Comparison of ENCODE assay signal across 8 cellular contexts in genomic region chr1:109090100-109090414, GRCh38. TPM values are rescaled to one million over a fixed set of nuclear protein-coding genes. Genes with fewer than 3 reads are reported as not detected.
A peak's percentile ranks its signal among the peaks of the same experiment; 100 is the strongest.
DNase-seq lines count a peak whose midpoint lies in the region; FAIRE-seq and TF ChIP-seq lines count a peak whose summit lies in the region.
"Not testable (repeated sequence)": the region's sequence is repeated elsewhere in the genome, so short reads cannot be mapped to it uniquely, and the experiment has no call there.

No MANE protein-coding gene starts in this region.

- H3K36me3 Mint-ChIP-seq in H9 (ENCODE audit: insufficient read depth in 1 of 3, low read depth in 3 of 3): peaks cover 0 to 15% (median 13%) of the 10 kb centered on the region in 3 experiments; a peak in 5 of 7 replicates
- peaks cover 52% of the 10 kb centered on the region for H3K36me3 Mint-ChIP-seq in activated T-cell treated with anti-CD3 and anti-CD28 coated beads, Interleukin-2, amount 50 U/mL, for 24 hours (ENCODE audit: low read depth)

- H4K20me1 ChIP-seq in H9 (ENCODE audit: control insufficient read depth, insufficient read depth, insufficient read length): not testable (repeated sequence)

- not testable (repeated sequence) for H3K27me3 Mint-ChIP-seq in H9 (ENCODE audit: low read depth); activated T-cell treated with anti-CD3 and anti-CD28 coated beads, Interleukin-2, amount 50 U/mL, for 24 hours

- WGBS in H9 (ENCODE audit: extremely low coverage, insufficient read length, low lambda C conversion rate): no CpG with 5 or more reads among the region's 21 CpGs
- 18 to 38% (median 36%) methylated on average over 21 of the region's 21 CpGs for WGBS in small intestine, 3 donors

- not testable (repeated sequence) for H3K79me1 ChIP-seq in H9 (ENCODE audit: insufficient read depth, low read depth, low read length, poor library complexity, severe bottlenecking)

- H3K4ac ChIP-seq in H9 (ENCODE audit: low read depth, low read length): not testable (repeated sequence)

- not testable (repeated sequence) for H2BK5ac ChIP-seq in H9 (ENCODE audit: insufficient read length, low read length)

- not testable (repeated sequence) for H3T11ph ChIP-seq in H9 (ENCODE audit: low read length)

- peak overlapping the region; percentile 42 for H3K4me2 ChIP-seq in H9 (ENCODE audit: insufficient read depth, insufficient read length, low read length)

- peaks cover 20 to 24% of the 10 kb centered on the region in 2 experiments for H3K4me1 Mint-ChIP-seq in H9
- peaks cover 35% of the 10 kb centered on the region for H3K4me1 Mint-ChIP-seq in activated T-cell treated with anti-CD3 and anti-CD28 coated beads, Interleukin-2, amount 50 U/mL, for 24 hours (ENCODE audit: low read depth)

- peak overlapping the region; percentile 94 to 97 (median 96); a peak in 6 of 7 replicates for H3K27ac Mint-ChIP-seq in H9
- H3K27ac Mint-ChIP-seq in activated T-cell treated with anti-CD3 and anti-CD28 coated beads, Interleukin-2, amount 50 U/mL, for 24 hours: peak overlapping the region; percentile 97

- not testable (repeated sequence) for H3K9me3 Mint-ChIP-seq in H9; activated T-cell treated with anti-CD3 and anti-CD28 coated beads, Interleukin-2, amount 50 U/mL, for 24 hours

- not testable (repeated sequence) for H3K9me3 ChIP-seq in A673 (ENCODE audit: low read depth, low read length, poor library complexity, severe bottlenecking); H9 (ENCODE audit: control insufficient read depth, low read depth, low read length); left ventricle myocardium inferior (replicated peaks); muscle layer of colon (ENCODE audit: low read length); small intestine (ENCODE audit: control insufficient read depth, low read depth)

- H2AFZ ChIP-seq in H9 (ENCODE audit: low read length): not testable (repeated sequence)

- H2BK120ac ChIP-seq in H9 (ENCODE audit: low read depth, low read length, poor library complexity, severe bottlenecking): not testable (repeated sequence)

- H3K27me3 ChIP-seq in A673 (replicated peaks; ENCODE audit: insufficient read depth, low read depth, low read length, poor library complexity); H9 (ENCODE audit: insufficient read depth, low read length); left ventricle myocardium inferior (ENCODE audit: low read depth); muscle layer of colon (ENCODE audit: control insufficient read depth in 1 of 2, insufficient read depth in 2 of 2, low read length in 2 of 2); small intestine (ENCODE audit: control insufficient read depth in 2 of 2, insufficient read depth in 2 of 2, low read length in 2 of 2): not testable (repeated sequence)

- H3K4me3 ChIP-seq in A673 (ENCODE audit: low read depth, low read length, poor library complexity, severe bottlenecking): peak overlapping the region; percentile 78
- peak overlapping the region; percentile 83 for H3K4me3 ChIP-seq in left ventricle myocardium inferior
- peak overlapping the region; percentile 91 for H3K4me3 ChIP-seq in muscle layer of colon (ENCODE audit: low read depth in 1 of 2, low read length in 2 of 2)
- peak overlapping the region; percentile 63 for H3K4me3 ChIP-seq in small intestine (ENCODE audit: low read depth in 1 of 2, low read length in 2 of 2)

- not testable (repeated sequence) for H4K5ac ChIP-seq in H9 (ENCODE audit: insufficient read length, low read depth, low read length)

- peak overlapping the region; percentile 91 to 92 for H3K4me3 Mint-ChIP-seq in H9
- H3K4me3 Mint-ChIP-seq in activated T-cell treated with anti-CD3 and anti-CD28 coated beads, Interleukin-2, amount 50 U/mL, for 24 hours: peak overlapping the region; percentile 86

- H3K23ac ChIP-seq in H9 (ENCODE audit: insufficient read length, low read depth, low read length): not testable (repeated sequence)

- H2BK15ac ChIP-seq in H9 (ENCODE audit: low read depth, low read length): not testable (repeated sequence)

- peak overlapping the region; percentile 11 for H3K9ac ChIP-seq in H9 (ENCODE audit: extremely low read depth, insufficient read length, low read length)
- peak overlapping the region; percentile 98 for H3K9ac ChIP-seq in muscle layer of colon (ENCODE audit: low read length)

- H4K8ac ChIP-seq in H9 (replicated peaks; ENCODE audit: insufficient read length, low read depth, low read length): not testable (repeated sequence)

- peaks cover 11% of the 10 kb centered on the region for H3K4me1 ChIP-seq in A673 (ENCODE audit: insufficient read depth, low read length, poor library complexity, severe bottlenecking)
- not testable (repeated sequence) for H3K4me1 ChIP-seq in H9 (ENCODE audit: insufficient read depth, low read length); small intestine (ENCODE audit: control insufficient read depth in 2 of 2, insufficient read depth in 1 of 2, low read depth in 1 of 2, low read length in 1 of 2)
- H3K4me1 ChIP-seq in left ventricle myocardium inferior: peaks cover 56% of the 10 kb centered on the region
- peaks cover 39% of the 10 kb centered on the region for H3K4me1 ChIP-seq in muscle layer of colon (ENCODE audit: insufficient read depth, low read length)

- H3K14ac ChIP-seq in H9 (ENCODE audit: insufficient read depth, low read length): not testable (repeated sequence)

- not testable (repeated sequence) for H3K79me2 ChIP-seq in H9 (ENCODE audit: insufficient read depth, low read length)

- not testable (repeated sequence) for H3K56ac ChIP-seq in H9 (ENCODE audit: insufficient read length, low read depth, low read length)

- H3K36me3 ChIP-seq in A673 (ENCODE audit: insufficient read depth, low read length, poor library complexity, severe bottlenecking): peaks cover 22% of the 10 kb centered on the region
- peaks cover 21% of the 10 kb centered on the region for H3K36me3 ChIP-seq in left ventricle myocardium inferior
- not testable (repeated sequence) for H3K36me3 ChIP-seq in muscle layer of colon (ENCODE audit: insufficient read depth, low read length); small intestine (ENCODE audit: control insufficient read depth in 2 of 2, insufficient read depth in 2 of 2, low read length in 2 of 2)

- POLR2A ChIA-PET in A673 (lab: Charles Lee; ENCODE audit: low non-redundant PET): interaction anchor here (0.6 to 1.0 kb wide), 2 partner anchors 10 to 367 kb away, joined by 3 to 4 read pairs; no protein-coding TSS in a partner anchor

- not testable (repeated sequence) for H3K18ac ChIP-seq in H9 (ENCODE audit: insufficient read length, low read depth, low read length)

- H4K91ac ChIP-seq in H9 (ENCODE audit: insufficient read length, low read depth, low read length): not testable (repeated sequence)

- H3K23me2 ChIP-seq in H9 (ENCODE audit: insufficient read length, low read depth, low read length, poor library complexity, severe bottlenecking): not testable (repeated sequence)

- TF ChIP-seq CTCF in A673 (conservative IDR thresholded peaks at IDR 0.05; ENCODE audit: low read depth, low read length); H9 (conservative IDR thresholded peaks at IDR 0.05); left ventricle myocardium inferior (IDR thresholded peaks at IDR 0.05; ENCODE audit: borderline replicate concordance): not testable (repeated sequence)

- FAIRE-seq in small intestine (lab: Jason Lieb, UNC): not testable (repeated sequence)

- not testable (repeated sequence) for BruUV-seq in A673 (replicated peaks; lab: Mats Ljungman, UMichigan)

- not testable (repeated sequence) for DNase-seq in A673 (ENCODE audit: low spot score); H9; activated T-cell treated with anti-CD3 and anti-CD28 coated beads, Interleukin-2, amount 50 U/mL, for 24 hours; small intestine
- peak; percentile 83 for DNase-seq in OCI-M1 (lab: John Stamatoyannopoulos, UW)
- DNase-seq in left ventricle myocardium inferior: peak; percentile 41

- CTCF ChIA-PET in A673 (lab: Charles Lee): interaction anchor here (1.8 kb wide), 1 partner anchor 10 kb away, joined by 12 read pairs; no protein-coding TSS in a partner anchor

- H3K27ac ChIP-seq in A673 (ENCODE audit: low read depth, low read length, poor library complexity, severe bottlenecking) (peak overlapping the region; percentile 81), cingulate gyrus (ENCODE audit: low read depth, low read length) (peak overlapping the region; percentile 99), left ventricle myocardium inferior (replicated peaks) (peak overlapping the region; percentile 98), muscle layer of colon (ENCODE audit: low read depth, low read length) (peak overlapping the region; percentile 99), small intestine (ENCODE audit: low read depth in 1 of 2, low read length in 1 of 2) (peak overlapping the region; percentile 89 to 98)
- not testable (repeated sequence) for H3K27ac ChIP-seq in H9 (ENCODE audit: insufficient read length, low read depth, low read length)

- H2BK20ac ChIP-seq in H9 (ENCODE audit: low read depth, low read length, poor library complexity, severe bottlenecking): not testable (repeated sequence)

- intact Hi-C loops in A673 (cut with micrococcal nuclease; ENCODE audit: unreplicated experiment); left ventricle myocardium inferior (cut with micrococcal nuclease): not testable (repeated sequence)

- H2BK12ac ChIP-seq in H9 (ENCODE audit: insufficient read length, low read depth, low read length): not testable (repeated sequence)

- not testable (repeated sequence) for H2AK5ac ChIP-seq in H9 (ENCODE audit: insufficient read length, low read length)

RNA-seq across cellular contexts. Expression of gene TMEM167B, which starts 0.5 kb away (rescaled TPM):
- 26.4 and 30.0 TPM in 2 replicates for total RNA-seq in A673 (2021)
- 13.9 and 15.7 TPM in 2 replicates for total RNA-seq in H9 (2021)
- 30.3 TPM for total RNA-seq in left ventricle myocardium inferior
- polyA plus RNA-seq in small intestine: 10 to 100 TPM; 11.4 to 18.1 (median 16.2) TPM

RNA-seq across cellular contexts. Expression of gene TAF13, which starts 14.3 kb away (rescaled TPM):
- total RNA-seq in A673 (2021) (45.3 and 58.8 TPM in 2 replicates), H9 (2021) (47.8 and 50.9 TPM in 2 replicates), left ventricle myocardium inferior (71.6 TPM)
- polyA plus RNA-seq in small intestine: 10 to 100 TPM; 34.9 to 49.2 (median 40.5) TPM

RNA-seq across cellular contexts. Expression of gene ELAPOR1, which starts 23.9 kb away (rescaled TPM):
- total RNA-seq in A673 (2021) (0.17 and 0.24 TPM in 2 replicates), H9 (2021) (0.55 and 1.1 TPM in 2 replicates), left ventricle myocardium inferior (0.19 TPM)
- polyA plus RNA-seq in small intestine: 10 to 100 TPM in 1 of 3 donors, 1 to 10 TPM in 2; 3.8 to 75.3 (median 5.9) TPM

RNA-seq across cellular contexts. Expression of gene WDR47, which starts 48.2 kb away (rescaled TPM):
- 17.4 and 21.0 TPM in 2 replicates for total RNA-seq in A673 (2021)
- 4.1 and 6.6 TPM in 2 replicates for total RNA-seq in H9 (2021)
- 20.0 TPM for total RNA-seq in left ventricle myocardium inferior
- 1 to 10 TPM; 2.7 to 4.5 (median 4.3) TPM for polyA plus RNA-seq in small intestine
